ENCODE assay signal across 11 cellular contexts in the genomic region with DNA sequence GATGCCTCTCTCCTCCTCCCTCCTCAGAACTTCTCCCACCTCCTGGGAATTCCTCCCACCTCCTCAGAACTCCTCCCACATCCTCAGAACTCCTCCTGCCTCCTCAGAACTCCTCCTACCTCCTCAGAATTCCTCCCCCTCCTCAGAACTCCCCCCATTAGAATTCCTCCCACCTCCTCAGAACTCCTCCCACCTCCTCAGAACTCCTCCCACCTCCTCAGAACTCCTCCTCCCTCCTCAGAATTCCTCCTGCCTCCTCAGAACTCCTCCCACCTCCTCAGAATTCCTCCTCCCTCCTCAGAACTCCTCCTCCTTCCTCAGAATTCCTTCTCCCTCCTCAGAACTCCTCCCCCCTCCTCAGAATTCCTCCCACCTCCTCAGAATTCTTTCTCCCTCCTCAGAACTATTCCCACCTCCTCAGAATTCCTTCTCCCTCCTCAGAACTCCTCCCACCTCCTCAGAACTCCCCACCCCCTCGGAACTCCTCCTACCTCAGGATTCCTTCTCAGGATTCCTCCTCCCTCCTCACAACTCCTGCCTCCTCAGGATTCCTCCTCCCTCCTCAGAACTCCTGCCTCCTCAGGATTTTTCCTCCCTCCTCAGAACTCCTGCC. TPM values are rescaled to one million over a fixed set of nuclear protein-coding genes. Genes with fewer than 3 reads are reported as not detected.
DNase-seq lines count a peak whose midpoint lies in the region; ATAC-seq and TF ChIP-seq lines count a peak whose summit lies in the region.
"Had no signal": no experiment of that assay in that cellular context is flagged by ENCODE, and none has a peak within 500 bp of the region (broad histone marks: within the 10 kb centered on the region; RNA-seq: fewer than 3 reads in every experiment).

No MANE protein-coding gene starts in this region.

- no peaks in the 10 kb centered on the region for H3K4me1 ChIP-seq in NT2/D1 (ENCODE audit: insufficient read depth, insufficient read length)

- H3K4me3 ChIP-seq in NT2/D1 (ENCODE audit: insufficient read length, low read depth) (no peak overlapping the region), epithelial cell of esophagus (ENCODE audit: low read length) (no peak overlapping the region)

- peaks cover 46% of the 10 kb centered on the region for H3K36me3 ChIP-seq in NT2/D1 (ENCODE audit: insufficient read depth, insufficient read length, low read length)

- peak; percentile 95 for DNase-seq in ELF-1 (ENCODE audit: low read depth, low spot score)
- peak; percentile 40 for DNase-seq in NT2/D1 (ENCODE audit: low read depth, low spot score)
- DNase-seq in epithelial cell of esophagus (ENCODE audit: low read depth), result peak; percentile 77
- peak; percentile 48 for DNase-seq in posterior vena cava (ENCODE audit: low spot score)
- DNase-seq in NCI-H1930 (lab: John Stamatoyannopoulos, UW), result no peak
- DNase-seq in NCI-H774 (lab: John Stamatoyannopoulos, UW), result no peak
- no peak for DNase-seq in epidermal melanocyte (ENCODE audit: insufficient read length, low spot score)
- DNase-seq: activated CD4-positive, alpha-beta T cell treated with anti-CD3 and anti-CD28 coated beads, Interleukin-2, amount 50 U/mL, for 1 hour; activated naive CD4-positive, alpha-beta T cell treated with anti-CD3 and anti-CD28 coated beads, Interleukin-2, amount 50 U/mL, for 16 hours had no signal

- H3K27me3 ChIP-seq in NT2/D1 (ENCODE audit: insufficient read depth, insufficient read length), result no peaks in the 10 kb centered on the region
- H3K27me3 ChIP-seq: neutrophil had no signal

- no peak for ATAC-seq in HG03108 (IDR thresholded peaks at IDR 0.05; ENCODE audit: unreplicated experiment)

- peaks cover 10% of the 10 kb centered on the region; the same call in 1 of the 2 replicates for H3K9me3 ChIP-seq in NT2/D1 (ENCODE audit: insufficient read depth, low read length)
- H3K9me3 ChIP-seq: neutrophil had no signal

- H3K9ac ChIP-seq in NT2/D1 (ENCODE audit: insufficient read length, low read depth), result no peak overlapping the region

- intact Hi-C loops in posterior vena cava (cut with DNase I), result no loop called here

- no peak for TF ChIP-seq CTCF in epithelial cell of esophagus (IDR thresholded peaks at IDR 0.05; ENCODE audit: insufficient read depth, low read depth, low read length, missing control alignments)

RNA-seq across cellular contexts. Expression of a gene that starts 23.9 kb away (rescaled TPM):
- under 1 TPM; 0.19 to 0.28 TPM for total RNA-seq in posterior vena cava

Comparison
In these comparisons a context has a peak if more than half of its experiments do, and no peak if none do; other contexts are left out.
1. DNase-seq: peak in ELF-1 (single experiment), NT2/D1 (single experiment), epithelial cell of esophagus (single experiment) and posterior vena cava (single experiment); none in NCI-H1930 (0 of 2), NCI-H774 (single experiment) and epidermal melanocyte (single experiment).